ENCODE assay signal across 1 cellular context in the genomic region with DNA sequence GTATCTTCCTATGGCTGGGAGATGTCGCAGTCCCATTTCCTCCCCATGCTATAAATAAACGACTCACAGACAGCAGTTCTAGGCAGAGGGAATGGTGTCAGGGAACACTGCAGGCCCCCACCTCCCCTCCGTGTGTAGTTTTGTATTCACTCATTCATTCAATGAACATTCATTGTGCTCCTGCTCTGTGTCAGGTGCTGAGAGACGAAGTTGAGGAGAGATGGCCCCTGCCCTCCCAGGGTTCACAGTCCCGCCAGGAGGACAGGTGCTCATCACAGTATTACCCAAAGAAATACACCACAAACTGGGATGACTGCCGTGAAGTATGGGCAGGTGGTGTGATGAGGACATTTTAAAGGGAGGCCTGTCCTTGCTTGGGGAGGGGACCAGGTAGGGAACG.
TF ChIP-seq lines count a peak whose summit lies in the region.

No MANE protein-coding gene starts in this region.

TF ChIP-seq in H1, 55 proteins besides CTCF, POLR2A, EP300 and RAD21:
- TF ChIP-seq JUND (IDR thresholded peaks at IDR 0.05; ENCODE audit: low read length) (no peak), SP1 (IDR thresholded peaks at IDR 0.05; ENCODE audit: low read depth, low read length) (no peak), YY1 (IDR thresholded peaks at IDR 0.05; ENCODE audit: low read depth, low read length) (no peak), NRF1 (IDR thresholded peaks at IDR 0.05; ENCODE audit: low read depth, low read length) (no peak), ZNF274 (IDR thresholded peaks at IDR 0.05; ENCODE audit: borderline replicate concordance, extremely low read depth, low read length) (no peak), CEBPB (IDR thresholded peaks at IDR 0.05; ENCODE audit: low read depth, low read length) (no peak), SIX5 (IDR thresholded peaks at IDR 0.05; ENCODE audit: low read depth, low read length) (no peak), POU5F1 (IDR thresholded peaks at IDR 0.05; ENCODE audit: low read depth, low read length) (no peak)
- TF ChIP-seq, protein P1, sequence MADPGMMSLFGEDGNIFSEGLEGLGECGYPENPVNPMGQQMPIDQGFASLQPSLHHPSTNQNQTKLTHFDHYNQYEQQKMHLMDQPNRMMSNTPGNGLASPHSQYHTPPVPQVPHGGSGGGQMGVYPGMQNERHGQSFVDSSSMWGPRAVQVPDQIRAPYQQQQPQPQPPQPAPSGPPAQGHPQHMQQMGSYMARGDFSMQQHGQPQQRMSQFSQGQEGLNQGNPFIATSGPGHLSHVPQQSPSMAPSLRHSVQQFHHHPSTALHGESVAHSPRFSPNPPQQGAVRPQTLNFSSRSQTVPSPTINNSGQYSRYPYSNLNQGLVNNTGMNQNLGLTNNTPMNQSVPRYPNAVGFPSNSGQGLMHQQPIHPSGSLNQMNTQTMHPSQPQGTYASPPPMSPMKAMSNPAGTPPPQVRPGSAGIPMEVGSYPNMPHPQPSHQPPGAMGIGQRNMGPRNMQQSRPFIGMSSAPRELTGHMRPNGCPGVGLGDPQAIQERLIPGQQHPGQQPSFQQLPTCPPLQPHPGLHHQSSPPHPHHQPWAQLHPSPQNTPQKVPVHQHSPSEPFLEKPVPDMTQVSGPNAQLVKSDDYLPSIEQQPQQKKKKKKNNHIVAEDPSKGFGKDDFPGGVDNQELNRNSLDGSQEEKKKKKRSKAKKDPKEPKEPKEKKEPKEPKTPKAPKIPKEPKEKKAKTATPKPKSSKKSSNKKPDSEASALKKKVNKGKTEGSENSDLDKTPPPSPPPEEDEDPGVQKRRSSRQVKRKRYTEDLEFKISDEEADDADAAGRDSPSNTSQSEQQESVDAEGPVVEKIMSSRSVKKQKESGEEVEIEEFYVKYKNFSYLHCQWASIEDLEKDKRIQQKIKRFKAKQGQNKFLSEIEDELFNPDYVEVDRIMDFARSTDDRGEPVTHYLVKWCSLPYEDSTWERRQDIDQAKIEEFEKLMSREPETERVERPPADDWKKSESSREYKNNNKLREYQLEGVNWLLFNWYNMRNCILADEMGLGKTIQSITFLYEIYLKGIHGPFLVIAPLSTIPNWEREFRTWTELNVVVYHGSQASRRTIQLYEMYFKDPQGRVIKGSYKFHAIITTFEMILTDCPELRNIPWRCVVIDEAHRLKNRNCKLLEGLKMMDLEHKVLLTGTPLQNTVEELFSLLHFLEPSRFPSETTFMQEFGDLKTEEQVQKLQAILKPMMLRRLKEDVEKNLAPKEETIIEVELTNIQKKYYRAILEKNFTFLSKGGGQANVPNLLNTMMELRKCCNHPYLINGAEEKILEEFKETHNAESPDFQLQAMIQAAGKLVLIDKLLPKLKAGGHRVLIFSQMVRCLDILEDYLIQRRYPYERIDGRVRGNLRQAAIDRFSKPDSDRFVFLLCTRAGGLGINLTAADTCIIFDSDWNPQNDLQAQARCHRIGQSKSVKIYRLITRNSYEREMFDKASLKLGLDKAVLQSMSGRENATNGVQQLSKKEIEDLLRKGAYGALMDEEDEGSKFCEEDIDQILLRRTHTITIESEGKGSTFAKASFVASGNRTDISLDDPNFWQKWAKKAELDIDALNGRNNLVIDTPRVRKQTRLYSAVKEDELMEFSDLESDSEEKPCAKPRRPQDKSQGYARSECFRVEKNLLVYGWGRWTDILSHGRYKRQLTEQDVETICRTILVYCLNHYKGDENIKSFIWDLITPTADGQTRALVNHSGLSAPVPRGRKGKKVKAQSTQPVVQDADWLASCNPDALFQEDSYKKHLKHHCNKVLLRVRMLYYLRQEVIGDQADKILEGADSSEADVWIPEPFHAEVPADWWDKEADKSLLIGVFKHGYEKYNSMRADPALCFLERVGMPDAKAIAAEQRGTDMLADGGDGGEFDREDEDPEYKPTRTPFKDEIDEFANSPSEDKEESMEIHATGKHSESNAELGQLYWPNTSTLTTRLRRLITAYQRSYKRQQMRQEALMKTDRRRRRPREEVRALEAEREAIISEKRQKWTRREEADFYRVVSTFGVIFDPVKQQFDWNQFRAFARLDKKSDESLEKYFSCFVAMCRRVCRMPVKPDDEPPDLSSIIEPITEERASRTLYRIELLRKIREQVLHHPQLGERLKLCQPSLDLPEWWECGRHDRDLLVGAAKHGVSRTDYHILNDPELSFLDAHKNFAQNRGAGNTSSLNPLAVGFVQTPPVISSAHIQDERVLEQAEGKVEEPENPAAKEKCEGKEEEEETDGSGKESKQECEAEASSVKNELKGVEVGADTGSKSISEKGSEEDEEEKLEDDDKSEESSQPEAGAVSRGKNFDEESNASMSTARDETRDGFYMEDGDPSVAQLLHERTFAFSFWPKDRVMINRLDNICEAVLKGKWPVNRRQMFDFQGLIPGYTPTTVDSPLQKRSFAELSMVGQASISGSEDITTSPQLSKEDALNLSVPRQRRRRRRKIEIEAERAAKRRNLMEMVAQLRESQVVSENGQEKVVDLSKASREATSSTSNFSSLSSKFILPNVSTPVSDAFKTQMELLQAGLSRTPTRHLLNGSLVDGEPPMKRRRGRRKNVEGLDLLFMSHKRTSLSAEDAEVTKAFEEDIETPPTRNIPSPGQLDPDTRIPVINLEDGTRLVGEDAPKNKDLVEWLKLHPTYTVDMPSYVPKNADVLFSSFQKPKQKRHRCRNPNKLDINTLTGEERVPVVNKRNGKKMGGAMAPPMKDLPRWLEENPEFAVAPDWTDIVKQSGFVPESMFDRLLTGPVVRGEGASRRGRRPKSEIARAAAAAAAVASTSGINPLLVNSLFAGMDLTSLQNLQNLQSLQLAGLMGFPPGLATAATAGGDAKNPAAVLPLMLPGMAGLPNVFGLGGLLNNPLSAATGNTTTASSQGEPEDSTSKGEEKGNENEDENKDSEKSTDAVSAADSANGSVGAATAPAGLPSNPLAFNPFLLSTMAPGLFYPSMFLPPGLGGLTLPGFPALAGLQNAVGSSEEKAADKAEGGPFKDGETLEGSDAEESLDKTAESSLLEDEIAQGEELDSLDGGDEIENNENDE (IDR thresholded peaks at IDR 0.05; ENCODE audit: insufficient replicate concordance, low read length) = no peak
- TF ChIP-seq, protein P2, sequence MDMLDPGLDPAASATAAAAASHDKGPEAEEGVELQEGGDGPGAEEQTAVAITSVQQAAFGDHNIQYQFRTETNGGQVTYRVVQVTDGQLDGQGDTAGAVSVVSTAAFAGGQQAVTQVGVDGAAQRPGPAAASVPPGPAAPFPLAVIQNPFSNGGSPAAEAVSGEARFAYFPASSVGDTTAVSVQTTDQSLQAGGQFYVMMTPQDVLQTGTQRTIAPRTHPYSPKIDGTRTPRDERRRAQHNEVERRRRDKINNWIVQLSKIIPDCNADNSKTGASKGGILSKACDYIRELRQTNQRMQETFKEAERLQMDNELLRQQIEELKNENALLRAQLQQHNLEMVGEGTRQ (IDR thresholded peaks at IDR 0.05; ENCODE audit: low read length) = no peak
TF ChIP-seq in H1: peak in this region for 0.
